Comparison of ENCODE assay signal across 11 cellular contexts in the genomic region with DNA sequence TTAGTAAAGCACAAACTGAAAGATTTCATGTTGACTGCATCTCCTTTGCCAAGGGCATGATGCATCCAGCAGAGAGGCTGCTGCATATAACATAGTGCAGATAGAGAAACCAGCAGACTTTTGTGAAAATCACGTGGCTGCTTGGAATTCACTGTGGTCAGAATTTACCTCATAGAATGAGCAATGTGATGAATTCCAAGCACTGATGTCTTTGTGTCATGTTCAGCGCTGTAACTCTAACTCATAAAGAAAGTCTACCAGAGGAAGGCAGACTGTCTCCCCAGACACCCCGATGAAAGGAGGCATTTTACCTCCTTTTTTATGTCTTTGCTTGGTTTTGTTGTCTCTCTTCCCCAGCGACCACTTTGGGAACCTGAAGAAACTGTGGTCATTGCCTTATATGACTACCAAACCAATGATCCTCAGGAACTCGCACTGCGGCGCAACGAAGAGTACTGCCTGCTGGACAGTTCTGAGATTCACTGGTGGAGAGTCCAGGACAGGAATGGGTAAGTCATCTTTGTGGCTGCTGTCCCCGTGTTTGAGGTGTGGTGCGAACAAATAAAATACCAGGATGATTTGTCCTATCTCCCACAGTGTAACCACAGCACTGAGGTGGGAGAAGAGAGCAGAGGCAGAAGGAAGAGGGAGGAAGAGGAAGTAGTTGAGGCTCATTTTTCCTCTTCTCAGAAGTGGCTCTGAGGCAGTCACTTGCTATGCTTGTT. TPM values are rescaled to one million over a fixed set of nuclear protein-coding genes. Genes with fewer than 3 reads are reported as not detected.
DNase-seq lines count a peak whose midpoint lies in the region; ATAC-seq and TF ChIP-seq lines count a peak whose summit lies in the region.
"Had no signal": no experiment of that assay in that cellular context is flagged by ENCODE, and none has a peak within 500 bp of the region (broad histone marks: within the 10 kb centered on the region; RNA-seq: fewer than 3 reads in every experiment).

No MANE protein-coding gene starts in this region.

- H3K9me3 ChIP-seq in CD8-positive, alpha-beta T cell (ENCODE audit: low read length) = no peaks in the 10 kb centered on the region

- CTCF ChIA-PET in CD8-positive, alpha-beta T cell (lab: Charles Lee) = interaction anchor here (0.6 to 2.0 kb wide), 4 partner anchors 11 to 80 kb away, joined by 3 to 7 read pairs (median 4); no protein-coding TSS in a partner anchor

- peaks cover 82% of the 10 kb centered on the region for H3K4me1 Mint-ChIP-seq in CD8-positive, alpha-beta T cell (ENCODE audit: low read depth)

- no peaks in the 10 kb centered on the region for H3K9me3 Mint-ChIP-seq in CD8-positive, alpha-beta T cell

- no peak for TF ChIP-seq CTCF in CD8-positive, alpha-beta T cell (IDR thresholded peaks at IDR 0.05)
- no peak for TF ChIP-seq CTCF in foreskin fibroblast (IDR thresholded peaks at IDR 0.05; ENCODE audit: low read depth, low read length)

- peak overlapping the region; percentile 40 for H3K27ac ChIP-seq in CD8-positive, alpha-beta T cell (ENCODE audit: low read depth, low read length)
- H3K27ac ChIP-seq: SK-N-MC had no signal

- peak overlapping the region; percentile 0 for H3K4me3 ChIP-seq in CD8-positive, alpha-beta T cell (ENCODE audit: low read depth, low read length)
- H3K4me3 ChIP-seq in foreskin fibroblast (ENCODE audit: low read depth in 1 of 2, low read length in 2 of 2) = no peak overlapping the region
- H3K4me3 ChIP-seq: SK-N-MC had no signal

- no peaks in the 10 kb centered on the region for H3K27me3 Mint-ChIP-seq in CD8-positive, alpha-beta T cell (ENCODE audit: low read depth)

- H3K36me3 ChIP-seq in CD8-positive, alpha-beta T cell (ENCODE audit: insufficient read depth, low read length) = peaks cover 64% of the 10 kb centered on the region

- H3K36me3 Mint-ChIP-seq in CD8-positive, alpha-beta T cell = peaks cover 94% of the 10 kb centered on the region

- POLR2A ChIA-PET in CD8-positive, alpha-beta T cell (lab: Charles Lee) = interaction anchor here (1.0 to 1.8 kb wide), 5 partner anchors 18 to 80 kb away, joined by 4 to 6 read pairs (median 5); partner anchors contain the start of gene MED7

- H3K4me3 Mint-ChIP-seq in CD8-positive, alpha-beta T cell = peak overlapping the region; percentile 53

- intact Hi-C loops in CD8-positive, alpha-beta T cell (cut with DNase I, micrococcal nuclease) = loop anchor here (1.0 to 5.0 kb wide), 3 partner anchors 8 to 75 kb away; no protein-coding TSS in a partner anchor
- intact Hi-C loops in cardiac septum (cut with DNase I) = no loop called here

- H3K27me3 ChIP-seq in CD8-positive, alpha-beta T cell (ENCODE audit: insufficient read depth, low read length) = no peaks in the 10 kb centered on the region

- H3K4me1 ChIP-seq in CD8-positive, alpha-beta T cell (ENCODE audit: insufficient read depth, low read length) = peaks cover 76% of the 10 kb centered on the region

- DNase-seq in CD8-positive, alpha-beta T cell = peak in 4 of 7 experiments; percentile 35 to 76 (median 55)
- peak; percentile 2 for DNase-seq in OCI-M1 (lab: John Stamatoyannopoulos, UW)
- DNase-seq in activated naive CD4-positive, alpha-beta T cell treated with Interleukin-2 at 50 U/mL for 16 hours = peak; percentile 75
- peak; percentile 37 for DNase-seq in renal cortical epithelial cell (ENCODE audit: low read depth)
- no peak for DNase-seq in foreskin fibroblast
- DNase-seq in cardiac septum (ENCODE audit: low spot score) = no peak
- DNase-seq in C1 segment of cervical spinal cord (lab: John Stamatoyannopoulos, UW) = no peak
- DNase-seq: GDM1, small intestine had no signal

- peak overlapping the region; percentile 93 for H3K27ac Mint-ChIP-seq in CD8-positive, alpha-beta T cell

- ATAC-seq in CD8-positive, alpha-beta T cell = peak; percentile 80
- ATAC-seq in HG02642 (IDR thresholded peaks at IDR 0.05; ENCODE audit: poor library complexity, unreplicated experiment) = no peak

RNA-seq across cellular contexts. Expression of gene ITK, which starts 42.0 kb away (rescaled TPM):
- 100 to 1,000 TPM; 222 to 231 TPM for total RNA-seq in CD8-positive, alpha-beta T cell
- total RNA-seq in renal cortical epithelial cell (0.05 TPM in 1 of 2 replicates, not detected in the other), cardiac septum (0.43 TPM)

RNA-seq across cellular contexts. Expression of gene CYFIP2, which starts 43.3 kb away (rescaled TPM):
- total RNA-seq in CD8-positive, alpha-beta T cell = 100 to 1,000 TPM; 270 to 304 TPM
- total RNA-seq in renal cortical epithelial cell (38.7 and 57.9 TPM in 2 replicates), cardiac septum (23.1 TPM)

RNA-seq across cellular contexts. Expression of gene GARIN3, which starts 56.6 kb away (rescaled TPM):
- not detected for total RNA-seq in CD8-positive, alpha-beta T cell
- total RNA-seq in renal cortical epithelial cell (not detected in 2 replicates), cardiac septum (not detected)

Comparison
In these comparisons a context has a peak if more than half of its experiments do, and no peak if none do; other contexts are left out.
1. DNase-seq: peak in CD8-positive, alpha-beta T cell (4 of 7), OCI-M1 (single experiment), activated naive CD4-positive, alpha-beta T cell treated with Interleukin-2 at 50 U/mL for 16 hours (single experiment) and renal cortical epithelial cell (single experiment); none in foreskin fibroblast (0 of 2), cardiac septum (single experiment) and C1 segment of cervical spinal cord (0 of 14).
2. RNA of gene ITK, which starts 42.0 kb away (total RNA-seq): 222 to 231 TPM in CD8-positive, alpha-beta T cell; 0.43 TPM in cardiac septum (single experiment) and 0.05 TPM in renal cortical epithelial cell; every median in the first group is over 100 times any median in the second.